Comparison of ENCODE assay signal across 17 cellular contexts in genomic region chr11:134764367-134764766, GRCh38.
DNase-seq lines count a peak whose midpoint lies in the region; ATAC-seq, FAIRE-seq and TF ChIP-seq lines count a peak whose summit lies in the region.
"Had no signal": no experiment of that assay in that cellular context is flagged by ENCODE, and none has a peak within 500 bp of the region (broad histone marks: within the 10 kb centered on the region; RNA-seq: fewer than 3 reads in every experiment).

No MANE protein-coding gene starts in this region.

- 68% methylated on average over 5 of the region's 8 CpGs for WGBS in esophagus muscularis mucosa

- DNase-seq in right atrium auricular region (ENCODE audit: low spot score) (peak; percentile 30), left cardiac atrium (no peak), esophagus muscularis mucosa (ENCODE audit: extremely low spot score) (peak; percentile 57), osteocyte (ENCODE audit: extremely low spot score, unreplicated experiment) (peak; percentile 80), 8988T (no peak), kidney (no peak)
- DNase-seq: C1 segment of cervical spinal cord; Calu3; CD4-positive, alpha-beta memory T cell; COR-L47; DMS153; EL; GDM1; H9 had no signal

- no peak overlapping the region for H3K27ac ChIP-seq in right atrium auricular region
- H3K27ac ChIP-seq in esophagus muscularis mucosa (replicated peaks in 1 of 4) = no peak overlapping the region
- no peak overlapping the region for H3K27ac ChIP-seq in kidney (ENCODE audit: low read depth in 2 of 2, low read length in 2 of 2)

- H3K36me3 ChIP-seq in right atrium auricular region = no peaks in the 10 kb centered on the region
- no peaks in the 10 kb centered on the region for H3K36me3 ChIP-seq in esophagus muscularis mucosa
- no peaks in the 10 kb centered on the region for H3K36me3 ChIP-seq in kidney (ENCODE audit: control insufficient read depth in 1 of 2, insufficient read depth in 2 of 2, low read length in 2 of 2)

- H3K36me3 Mint-ChIP-seq in osteocyte (ENCODE audit: unreplicated experiment) = no peaks in the 10 kb centered on the region

- no peak for ATAC-seq in left cardiac atrium
- ATAC-seq: GM12878, GM23338, HCT116 had no signal

- H3K9me3 Mint-ChIP-seq in osteocyte (ENCODE audit: unreplicated experiment) = peaks cover 11% of the 10 kb centered on the region

- H3K4me1 ChIP-seq in right atrium auricular region = no peaks in the 10 kb centered on the region
- no peaks in the 10 kb centered on the region for H3K4me1 ChIP-seq in esophagus muscularis mucosa
- no peaks in the 10 kb centered on the region for H3K4me1 ChIP-seq in kidney (ENCODE audit: control insufficient read depth in 1 of 2, insufficient read depth in 1 of 2, low read depth in 1 of 2, low read length in 2 of 2)

- H3K9me3 ChIP-seq in right atrium auricular region (peaks cover 4 to 18% of the 10 kb centered on the region in 2 donors), esophagus muscularis mucosa (peaks cover 0 to 18% (median 12%) of the 10 kb centered on the region in 4 donors), kidney (ENCODE audit: control insufficient read depth in 1 of 2, low read length in 2 of 2) (peaks cover 0 to 6% of the 10 kb centered on the region in 2 donors)

- intact Hi-C loops in left cardiac atrium (cut with DNase I) (no loop called here), esophagus muscularis mucosa (cut with DNase I) (no loop called here), kidney (cut with DNase I) (no loop called here)

- TF ChIP-seq CTCF in right atrium auricular region (IDR thresholded peaks at IDR 0.05) = no peak
- TF ChIP-seq CTCF in esophagus muscularis mucosa (IDR thresholded peaks at IDR 0.05) = no peak
- no peak for TF ChIP-seq CTCF in osteocyte (IDR thresholded peaks at IDR 0.05)
- TF ChIP-seq CTCF in kidney (IDR thresholded peaks at IDR 0.05; ENCODE audit: borderline replicate concordance, extremely low read depth, insufficient read depth) = no peak

- no peak overlapping the region for H3K27ac Mint-ChIP-seq in osteocyte (ENCODE audit: unreplicated experiment)
- H3K27ac Mint-ChIP-seq: CD4-positive, alpha-beta memory T cell; GM23338; H9 had no signal

- H3K4me1 Mint-ChIP-seq in osteocyte (ENCODE audit: unreplicated experiment) = no peaks in the 10 kb centered on the region
- H3K4me1 Mint-ChIP-seq: CD4-positive, alpha-beta memory T cell had no signal

- no peak overlapping the region for H3K9ac ChIP-seq in kidney (ENCODE audit: low read length in 2 of 2)

- H3K4me3 Mint-ChIP-seq in osteocyte (ENCODE audit: unreplicated experiment) = no peak overlapping the region
- H3K4me3 Mint-ChIP-seq: CD4-positive, alpha-beta memory T cell; GM23338; H9 had no signal

- no peak for FAIRE-seq in kidney (lab: Jason Lieb, UNC)
- FAIRE-seq: GM12878 had no signal

- H3K4me3 ChIP-seq in right atrium auricular region = no peak overlapping the region
- H3K4me3 ChIP-seq in esophagus muscularis mucosa = no peak overlapping the region
- no peak overlapping the region for H3K4me3 ChIP-seq in kidney (ENCODE audit: low read length in 2 of 2)
- H3K4me3 ChIP-seq: GM12878, GM23338 had no signal

- peaks cover 5% of the 10 kb centered on the region for H3K27me3 Mint-ChIP-seq in osteocyte (ENCODE audit: unreplicated experiment)

- TF ChIP-seq POLR2A in esophagus muscularis mucosa (IDR thresholded peaks at IDR 0.05; ENCODE audit: low read depth) = no peak

- no peaks in the 10 kb centered on the region for H3K27me3 ChIP-seq in right atrium auricular region
- peaks cover 0 to 8% (median 0%) of the 10 kb centered on the region in 4 donors for H3K27me3 ChIP-seq in esophagus muscularis mucosa

- no peak for TF ChIP-seq EP300 in esophagus muscularis mucosa (IDR thresholded peaks at IDR 0.05)

Comparison
In these comparisons a context has a peak if more than half of its experiments do, and no peak if none do; other contexts are left out.
1. DNase-seq: peak in right atrium auricular region (single experiment), esophagus muscularis mucosa (single experiment) and osteocyte (single experiment); none in left cardiac atrium (single experiment), 8988T (single experiment) and kidney (single experiment).